ENCODE assay signal across 8 cellular contexts in genomic region chr6:4021133-4021861, GRCh38. TPM values are rescaled to one million over a fixed set of nuclear protein-coding genes. Genes with fewer than 3 reads are reported as not detected.
DNase-seq lines count a peak whose midpoint lies in the region; ATAC-seq and TF ChIP-seq lines count a peak whose summit lies in the region.

No MANE protein-coding gene starts in this region.

- DNase-seq in BJ (ENCODE audit: low read depth) = peak; percentile 84
- DNase-seq in GM19238 (ENCODE audit: insufficient read length, low spot score) = peak; percentile 56
- DNase-seq in NCI-H510A treated with DMSO at 0.1 percent for 48 hours (lab: John Stamatoyannopoulos, UW) = peak; percentile 84
- DNase-seq in activated CD4-positive, alpha-beta T cell treated with anti-CD3 and anti-CD28 coated beads for 48 hours = peak; percentile 94
- peak; percentile 98 for DNase-seq in colonic mucosa
- peak; percentile 98 for DNase-seq in kidney tubule cell (ENCODE audit: low spot score)
- DNase-seq in stimulated activated CD4-positive, alpha-beta T cell treated with anti-CD3 and anti-CD28 coated beads, Interleukin-1b, Interleukin-23, amount 100 ng/mL, for 1 hour (ENCODE audit: low read depth in 2 of 2) = peak; percentile 57 to 68

- CTCF ChIA-PET in BJ (lab: Yijun Ruan, JAX) = interaction anchor here (0.6 to 2.2 kb wide), 9 partner anchors 11 to 134 kb away, joined by 3 to 10 read pairs (median 3); no protein-coding TSS in a partner anchor

- no peaks in the 10 kb centered on the region for H3K27me3 ChIP-seq in BJ (ENCODE audit: control insufficient read depth, insufficient read depth, low read length)
- no peaks in the 10 kb centered on the region for H3K27me3 ChIP-seq in colonic mucosa

- H3K9me3 ChIP-seq in colonic mucosa = no peaks in the 10 kb centered on the region

- POLR2A ChIA-PET in BJ (lab: Charles Lee) = interaction anchor here (0.5 to 1.2 kb wide), 3 partner anchors 114 to 818 kb away, joined by 3 to 6 read pairs (median 5); partner anchors contain the start of genes ECI2 and FAM50B

- H3K4me1 ChIP-seq in colonic mucosa = peaks cover 14% of the 10 kb centered on the region

- H3K9ac ChIP-seq in colonic mucosa (ENCODE audit: low read depth in 2 of 2, low read length in 2 of 2) = peak overlapping the region; percentile 87 to 97

- H3K27ac ChIP-seq in colonic mucosa = peak overlapping the region; percentile 97

- TF ChIP-seq CTCF in BJ (IDR thresholded peaks at IDR 0.05; ENCODE audit: insufficient read depth, low read depth, low read length) (peak; percentile 37), colonic mucosa (IDR thresholded peaks at IDR 0.05) (no peak)

- H3K36me3 ChIP-seq in BJ (ENCODE audit: control insufficient read depth, insufficient read depth, low read length) (no peaks in the 10 kb centered on the region), colonic mucosa (no peaks in the 10 kb centered on the region)

- intact Hi-C loops in colonic mucosa (cut with DNase I) = loop anchor here (10.0 kb wide), 1 partner anchor 114 kb away; the partner anchor contains the start of gene ECI2

- ATAC-seq in HG03442 (IDR thresholded peaks at IDR 0.05; ENCODE audit: unreplicated experiment) = peak; percentile 59

- H3K4me3 ChIP-seq in BJ (ENCODE audit: low read depth, low read length) (peak overlapping the region; percentile 88), colonic mucosa (peak overlapping the region; percentile 55)

RNA-seq across cellular contexts. Expression of gene FAM217A, which starts 57.6 kb away (rescaled TPM):
- not detected in 2 replicates for polyA plus RNA-seq in BJ (2011; rRNA removed)
- polyA minus RNA-seq in BJ (2011; rRNA and poly(A)+ RNA removed) = not detected in 2 replicates
- not detected for total RNA-seq in colonic mucosa

Comparison
In these comparisons a context has a peak if more than half of its experiments do, and no peak if none do; other contexts are left out.
1. Peak in every context shown above with its lines: DNase-seq, ATAC-seq, H3K4me3 ChIP-seq and H3K27ac ChIP-seq.